ENCODE assay signal across 20 cellular contexts in genomic region chr15:28378364-28378763, GRCh38. TPM values are rescaled to one million over a fixed set of nuclear protein-coding genes. Genes with fewer than 3 reads are reported as not detected.
"Had no signal": no experiment of that assay in that cellular context is flagged by ENCODE, and none has a peak within 500 bp of the region (broad histone marks: within the 10 kb centered on the region; RNA-seq: fewer than 3 reads in every experiment).

Gene GOLGA8F, plus strand, starts transcription at chr15:28378664. Its CDS starts 98 bp downstream, at chr15:28378762.

RNA-seq across cellular contexts. Expression of gene GOLGA8F, which starts in this region (rescaled TPM):
- total RNA-seq: activated naive CD4-positive, alpha-beta T cell treated with anti-CD3 and anti-CD28 coated beads for 36 hours; activated naive CD4-positive, alpha-beta T cell treated with anti-CD3 and anti-CD28 coated beads, Interleukin-2, amount 50 U/mL, for 72 hours; activated naive CD8-positive, alpha-beta T cell treated with anti-CD3 and anti-CD28 coated beads for 36 hours; activated naive CD8-positive, alpha-beta T cell treated with anti-CD3 and anti-CD28 coated beads, Interleukin-2, amount 10 ng/mL, durations not matched to agents 7 days and 5 days; activated T-cell treated with anti-CD3 and anti-CD28 coated beads, Interleukin-2, amount 50 U/mL, for 4 hours; activated T-cell treated with anti-CD3 and anti-CD28 coated beads, Interleukin-2, amount 50 U/mL, for 72 hours; activated T-helper 1 cell treated with anti-CD3 and anti-CD28 coated beads, Interleukin-12 subunit alpha, Interleukin-12 subunit beta, Interleukin-2, Interleukin-4 antibody, amounts not matched to agents 30 ng/mL and 10 ng/mL and 1 ng/mL, durations not matched to agents 14 hours and 24 hours and 36 hours; activated T-helper 17 cell treated with anti-CD3 and anti-CD28 coated beads, Interleukin-2, amount 50 U/mL, for 72 hours; activated T-helper 2 cell treated with anti-CD3 and anti-CD28 coated beads, Interferon-gamma antibody, Interleukin-2, Interleukin-4, amounts not matched to agents 10 μg/mL and 5 μg/mL and 100 μg/mL, durations not matched to agents 14 hours and 24 hours and 36 hours; adrenal gland; aorta; ascending aorta; astrocyte; body of pancreas; breast epithelium; bronchial epithelial cell; cardiac muscle cell; cardiac septum; chondrocyte had no signal
- polyA plus RNA-seq: adipose tissue, adrenal gland, aorta, cardiac muscle cell had no signal
